15 cellular contexts compared by ENCODE assay signal in genomic region chr9:76827286-76828080, GRCh38.
DNase-seq lines count a peak whose midpoint lies in the region; TF ChIP-seq lines count a peak whose summit lies in the region.
"Had no signal": no experiment of that assay in that cellular context is flagged by ENCODE, and none has a peak within 500 bp of the region (broad histone marks: within the 10 kb centered on the region; RNA-seq: fewer than 3 reads in every experiment).

No MANE protein-coding gene starts in this region.

- H3K4me1 ChIP-seq in OCI-LY3 (ENCODE audit: low read length), result peaks cover 19% of the 10 kb centered on the region
- peaks cover 15% of the 10 kb centered on the region for H3K4me1 ChIP-seq in stomach smooth muscle (ENCODE audit: control insufficient read depth, insufficient read depth, low read length)

- peak overlapping the region; percentile 35 for H3K4me2 ChIP-seq in OCI-LY3 (ENCODE audit: low read length)

- H4K20me1 ChIP-seq in OCI-LY3 (ENCODE audit: insufficient read depth, low read length), result no peaks in the 10 kb centered on the region

- POLR2A ChIA-PET in RWPE1 (lab: Yijun Ruan, JAX; ENCODE audit: low non-redundant PET), result no interaction called here

- H3K4me3 ChIP-seq in OCI-LY3 (ENCODE audit: low read length) (peak overlapping the region; percentile 17; the same call in 1 of the 2 replicates), stomach smooth muscle (ENCODE audit: low read length in 2 of 2) (no peak overlapping the region), foreskin fibroblast (ENCODE audit: low read depth in 1 of 2, low read length in 2 of 2) (no peak overlapping the region)

- H2AFZ ChIP-seq in OCI-LY3 (ENCODE audit: low read depth, low read length), result peak overlapping the region; percentile 66

- H3K27ac ChIP-seq in OCI-LY3 (ENCODE audit: low read length) (no peak overlapping the region), stomach smooth muscle (ENCODE audit: low read length) (peak overlapping the region; percentile 62), RWPE1 (no peak overlapping the region)

- DNase-seq in DMS153 (lab: John Stamatoyannopoulos, UW) (peak; percentile 50), kidney tubule cell (ENCODE audit: low spot score) (peak; percentile 49), foreskin fibroblast (no peak), RWPE1 (ENCODE audit: low spot score) (no peak), EL (no peak)
- no peak for DNase-seq in stimulated activated CD4-positive, alpha-beta T cell treated with anti-CD3 and anti-CD28 coated beads, Interleukin-4, amount 100 ng/mL, for 1 hour
- DNase-seq: AML-193; CD8-positive, alpha-beta memory T cell; H9; Karpas-422; NCI-H187 treated with DMSO at 0.1 percent for 48 hours; NCI-H526; OCI-M1 had no signal

- TF ChIP-seq CTCF in OCI-LY3 (IDR thresholded peaks at IDR 0.05; ENCODE audit: low read depth, low read length) (no peak), foreskin fibroblast (IDR thresholded peaks at IDR 0.05; ENCODE audit: low read depth, low read length) (no peak), RWPE1 (conservative IDR thresholded peaks at IDR 0.05; ENCODE audit: low read depth) (no peak)

- CTCF ChIA-PET in RWPE1 (lab: Yijun Ruan, JAX), result interaction anchor here (0.6 kb wide), 1 partner anchor 84 kb away, joined by 3 read pairs; no protein-coding TSS in a partner anchor

- no peaks in the 10 kb centered on the region for H3K79me2 ChIP-seq in OCI-LY3 (ENCODE audit: low read length)

- H3K36me3 ChIP-seq in OCI-LY3 (replicated peaks; ENCODE audit: low read depth, low read length) (peaks cover 3% of the 10 kb centered on the region), stomach smooth muscle (ENCODE audit: control insufficient read depth in 2 of 2, insufficient read depth in 2 of 2, low read length in 2 of 2) (peaks cover 22% of the 10 kb centered on the region in 2 donors)

- no peaks in the 10 kb centered on the region for H3K27me3 ChIP-seq in OCI-LY3 (ENCODE audit: low read depth, low read length)
- no peaks in the 10 kb centered on the region for H3K27me3 ChIP-seq in stomach smooth muscle (ENCODE audit: control insufficient read depth in 1 of 2, insufficient read depth in 2 of 2, low read length in 2 of 2)

- H3K9me3 ChIP-seq in OCI-LY3 (ENCODE audit: insufficient read depth, low read length) (no peaks in the 10 kb centered on the region), stomach smooth muscle (ENCODE audit: control insufficient read depth in 2 of 2, low read length in 2 of 2) (no peaks in the 10 kb centered on the region)

- H3K9ac ChIP-seq in OCI-LY3 (ENCODE audit: low read length) (no peak overlapping the region), stomach smooth muscle (ENCODE audit: low read length in 2 of 2) (peak overlapping the region in 1 of 2 donors; percentile 40)

Comparison
In these comparisons a context has a peak if more than half of its experiments do, and no peak if none do; other contexts are left out.
1. DNase-seq: peak in DMS153 (single experiment) and kidney tubule cell (single experiment); none in foreskin fibroblast (0 of 2), RWPE1 (single experiment), EL (single experiment) and stimulated activated CD4-positive, alpha-beta T cell treated with anti-CD3 and anti-CD28 coated beads, Interleukin-4, amount 100 ng/mL, for 1 hour (single experiment).